In genomic region chr15:30926161-30926560, GRCh38 we compare ENCODE assay signal across 20 cellular contexts.
"Had no signal": no experiment of that assay in that cellular context is flagged by ENCODE, and none has a peak within 500 bp of the region (broad histone marks: within the 10 kb centered on the region; RNA-seq: fewer than 3 reads in every experiment).

No MANE protein-coding gene starts in this region.

- H3K27ac ChIP-seq: SJSA1 had no signal

- DNase-seq: activated CD4-positive, alpha-beta T cell treated with anti-CD3 and anti-CD28 coated beads for 4 hours; activated CD8-positive, alpha-beta memory T cell treated with anti-CD3 and anti-CD28 coated beads, Interleukin-2, amount 50 U/mL, for 48 hours; activated CD8-positive, alpha-beta T cell treated with anti-CD3 and anti-CD28 coated beads, Interleukin-2, amount 10 ng/mL, durations not matched to agents 7 days and 5 days; activated gamma-delta T cell treated with Interleukin-2 at 50 U/mL for 16 hours; activated naive CD4-positive, alpha-beta T cell treated with anti-CD3 and anti-CD28 coated beads, Interleukin-2, amount 50 U/mL, for 16 hours; activated T-cell treated with anti-CD3 and anti-CD28 coated beads, Interleukin-2, amount 50 U/mL, for 1 hour; amniotic stem cell; Kasumi-1; NCI-H1105 treated with DMSO at 0.1 percent for 48 hours; NCI-H1436 treated with DMSO at 0.1 percent for 48 hours; NCI-H187; NCI-H2081; NCI-H510A treated with DMSO at 0.1 percent for 48 hours; NCI-H69; PC-3; SHP77; SW 1271 had no signal

- H3K27me3 ChIP-seq: SJSA1 had no signal

- ATAC-seq: activated CD4-positive, CD25-positive, alpha-beta regulatory T cell treated with anti-CD3 and anti-CD28 coated beads, Interleukin-2, amount 50 U/mL, for 24 hours; activated CD8-positive, alpha-beta T cell treated with anti-CD3 and anti-CD28 coated beads, Interleukin-2, amount 10 ng/mL, durations not matched to agents 7 days and 5 days; PC-3; SK-N-SH treated with all-trans-retinoic acid at 6 μM for 48 hours had no signal

- H3K4me3 ChIP-seq: SJSA1 had no signal

- H3K9me3 ChIP-seq: SJSA1 had no signal
